Comparison of ENCODE assay signal across 12 cellular contexts in the genomic region with DNA sequence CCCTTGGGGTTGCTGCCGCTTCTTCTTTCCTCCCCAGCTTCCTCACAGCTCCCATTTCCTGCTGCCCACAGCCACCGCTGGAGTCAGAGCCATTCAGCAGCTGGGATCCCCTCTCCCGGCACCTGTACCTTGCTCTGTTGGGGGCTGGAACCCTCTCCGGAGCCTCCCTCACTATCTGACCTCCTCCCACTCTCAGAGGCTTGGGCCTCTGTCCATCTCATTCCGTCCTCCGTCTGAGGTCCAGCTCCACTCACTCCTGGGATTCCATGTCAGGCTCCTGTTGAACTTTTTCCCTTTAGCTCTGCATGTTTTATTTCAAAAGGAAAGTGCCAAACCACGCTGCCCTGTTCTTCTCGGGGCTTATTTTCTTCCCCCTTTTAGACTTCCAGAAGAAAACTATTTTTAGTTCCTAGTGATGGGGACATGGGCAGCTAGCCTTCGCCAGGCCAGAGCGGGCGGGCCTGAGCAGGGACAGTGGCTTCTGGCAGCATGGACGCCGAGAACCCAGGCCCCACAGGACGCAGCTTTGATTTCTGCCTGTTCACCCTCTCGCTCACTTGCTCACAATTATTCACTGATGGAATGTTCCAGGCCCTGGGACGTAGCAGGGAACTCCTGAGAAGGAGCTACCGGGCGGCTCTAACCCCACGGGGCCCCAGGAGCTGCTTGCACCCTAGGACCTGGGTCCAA.
DNase-seq lines count a peak whose midpoint lies in the region; ATAC-seq and TF ChIP-seq lines count a peak whose summit lies in the region.
"Had no signal": no experiment of that assay in that cellular context is flagged by ENCODE, and none has a peak within 500 bp of the region (broad histone marks: within the 10 kb centered on the region; RNA-seq: fewer than 3 reads in every experiment).

No MANE protein-coding gene starts in this region.

- H3K27me3 ChIP-seq in SJCRH30 = no peaks in the 10 kb centered on the region
- no peaks in the 10 kb centered on the region for H3K27me3 ChIP-seq in gastroesophageal sphincter

- no peak overlapping the region for H3K4me3 ChIP-seq in SJCRH30
- H3K4me3 ChIP-seq in gastroesophageal sphincter = peak overlapping the region; percentile 26 to 49

- peak overlapping the region; percentile 47 for H3K27ac Mint-ChIP-seq in neural crest cell (ENCODE audit: unreplicated experiment)
- peak overlapping the region; percentile 92 for H3K27ac Mint-ChIP-seq in type B pancreatic cell
- H3K27ac Mint-ChIP-seq: natural killer cell; stimulated activated naive B cell treated with anti-CD40 and anti-IgM and Interleukin-4, amounts not matched to agents 10 μg/mL and 1 μg/mL and 100 μg/mL, for 72 hours had no signal

- H3K4me3 Mint-ChIP-seq in neural crest cell = peak overlapping the region; percentile 12
- peak overlapping the region; percentile 41 for H3K4me3 Mint-ChIP-seq in type B pancreatic cell
- H3K4me3 Mint-ChIP-seq: natural killer cell; stimulated activated naive B cell treated with anti-CD40 and anti-IgM and Interleukin-4, amounts not matched to agents 10 μg/mL and 1 μg/mL and 100 μg/mL, for 72 hours had no signal

- no peaks in the 10 kb centered on the region for H3K9me3 Mint-ChIP-seq in neural crest cell
- no peaks in the 10 kb centered on the region for H3K9me3 Mint-ChIP-seq in type B pancreatic cell
- H3K9me3 Mint-ChIP-seq: natural killer cell; stimulated activated naive B cell treated with anti-CD40 and anti-IgM and Interleukin-4, amounts not matched to agents 10 μg/mL and 1 μg/mL and 100 μg/mL, for 72 hours had no signal

- DNase-seq in SJCRH30 (no peak), neural crest cell (ENCODE audit: low read depth, low spot score) (no peak), type B pancreatic cell (ENCODE audit: extremely low spot score, unreplicated experiment) (no peak), KG1 (lab: John Stamatoyannopoulos, UW) (no peak)
- DNase-seq: activated CD8-positive, alpha-beta memory T cell treated with anti-CD3 and anti-CD28 coated beads, Interleukin-2, amount 50 U/mL, for 4 hours; Calu3; natural killer cell; NCI-H446; stimulated activated naive B cell treated with anti-CD40 and anti-IgM and Interleukin-4, amounts not matched to agents 10 μg/mL and 1 μg/mL and 100 μg/mL, for 72 hours had no signal

- peaks cover 2% of the 10 kb centered on the region for H3K36me3 Mint-ChIP-seq in neural crest cell (ENCODE audit: low read depth)
- H3K36me3 Mint-ChIP-seq in type B pancreatic cell = no peaks in the 10 kb centered on the region
- H3K36me3 Mint-ChIP-seq: natural killer cell; stimulated activated naive B cell treated with anti-CD40 and anti-IgM and Interleukin-4, amounts not matched to agents 10 μg/mL and 1 μg/mL and 100 μg/mL, for 72 hours had no signal

- H3K4me1 ChIP-seq in SJCRH30 (peaks cover 6% of the 10 kb centered on the region; the same call in 1 of the 2 replicates), gastroesophageal sphincter (peaks cover 0 to 86% (median 12%) of the 10 kb centered on the region in 3 donors)

- TF ChIP-seq CTCF in gastroesophageal sphincter (IDR thresholded peaks at IDR 0.05) (no peak), neural crest cell (conservative IDR thresholded peaks at IDR 0.05) (no peak), type B pancreatic cell (conservative IDR thresholded peaks at IDR 0.05) (no peak)

- ATAC-seq in gastroesophageal sphincter (peak; percentile 25), GM19035 (IDR thresholded peaks at IDR 0.05; ENCODE audit: unreplicated experiment) (no peak), GM21526 (IDR thresholded peaks at IDR 0.05; ENCODE audit: low FRiP score, unreplicated experiment) (no peak)
- ATAC-seq: natural killer cell; stimulated activated naive B cell treated with anti-CD40 and anti-IgM and Interleukin-4, amounts not matched to agents 10 μg/mL and 1 μg/mL and 100 μg/mL, for 72 hours had no signal

- H3K27ac ChIP-seq in SJCRH30 (peak overlapping the region; percentile 33), gastroesophageal sphincter (peak overlapping the region; percentile 87 to 92 (median 89))

- H3K27me3 Mint-ChIP-seq in neural crest cell (ENCODE audit: low read depth) = no peaks in the 10 kb centered on the region
- no peaks in the 10 kb centered on the region for H3K27me3 Mint-ChIP-seq in type B pancreatic cell

- H3K9me3 ChIP-seq in SJCRH30 (replicated peaks) (no peaks in the 10 kb centered on the region), gastroesophageal sphincter (no peaks in the 10 kb centered on the region)

- H3K4me1 Mint-ChIP-seq in neural crest cell (no peaks in the 10 kb centered on the region), type B pancreatic cell (ENCODE audit: unreplicated experiment) (no peaks in the 10 kb centered on the region)
- H3K4me1 Mint-ChIP-seq: natural killer cell; stimulated activated naive B cell treated with anti-CD40 and anti-IgM and Interleukin-4, amounts not matched to agents 10 μg/mL and 1 μg/mL and 100 μg/mL, for 72 hours had no signal

- no peak for TF ChIP-seq POLR2A in gastroesophageal sphincter (IDR thresholded peaks at IDR 0.05)

- no peak for TF ChIP-seq EP300 in gastroesophageal sphincter (IDR thresholded peaks at IDR 0.05)

- 13 to 28% methylated on average over 6 to 7 of the region's 19 CpGs for WGBS in gastroesophageal sphincter (ENCODE audit: low coverage in 1 of 2), 2 donors

- H3K36me3 ChIP-seq in SJCRH30 = no peaks in the 10 kb centered on the region
- H3K36me3 ChIP-seq in gastroesophageal sphincter = peaks cover 0 to 77% of the 10 kb centered on the region in 2 donors
